ENCODE assay signal across 1 cellular context in genomic region chr2:26396734-26397298, GRCh38.
TF ChIP-seq lines count a peak whose summit lies in the region.

No MANE protein-coding gene starts in this region.

TF ChIP-seq in GM12878, 131 proteins besides CTCF, POLR2A, EP300 and RAD21:
- TF ChIP-seq ATF7 (IDR thresholded peaks at IDR 0.05; ENCODE audit: low read depth): no peak
- no peak for TF ChIP-seq MTA2 (IDR thresholded peaks at IDR 0.05; ENCODE audit: low read depth)
- TF ChIP-seq CREB1 (IDR thresholded peaks at IDR 0.05; ENCODE audit: low read depth): no peak
- TF ChIP-seq ATF2 (IDR thresholded peaks at IDR 0.05; ENCODE audit: low read length): no peak
- TF ChIP-seq NRF1 (conservative IDR thresholded peaks at IDR 0.05; ENCODE audit: low read depth, low read length): no peak
- TF ChIP-seq BHLHE40 (IDR thresholded peaks at IDR 0.05; ENCODE audit: borderline replicate concordance in 1 of 2, low read depth in 2 of 2, low read length in 1 of 2): no peak
- TF ChIP-seq SUPT20H (IDR thresholded peaks at IDR 0.05; ENCODE audit: borderline replicate concordance, control insufficient read depth, low read depth, low read length): no peak
- no peak for TF ChIP-seq FOXM1 (IDR thresholded peaks at IDR 0.05; ENCODE audit: low read depth, low read length)
- TF ChIP-seq CHD1 (IDR thresholded peaks at IDR 0.05; ENCODE audit: low read depth, low read length): no peak
- no peak for TF ChIP-seq CHD4 (IDR thresholded peaks at IDR 0.05)
- TF ChIP-seq MEF2B (IDR thresholded peaks at IDR 0.05; ENCODE audit: partially characterized antibody, poor library complexity, severe bottlenecking): no peak
- no peak for TF ChIP-seq ZNF217 (IDR thresholded peaks at IDR 0.05)
- no peak for TF ChIP-seq EED (IDR thresholded peaks at IDR 0.05; ENCODE audit: low read depth)
- TF ChIP-seq PML (IDR thresholded peaks at IDR 0.05; ENCODE audit: low read length): no peak
- no peak for TF ChIP-seq FOXK2 (IDR thresholded peaks at IDR 0.05)
- no peak for TF ChIP-seq SUZ12 (IDR thresholded peaks at IDR 0.05; ENCODE audit: unreplicated experiment)
